10 cellular contexts compared by ENCODE assay signal in genomic region chr2:43139996-43140621, GRCh38.
DNase-seq lines count a peak whose midpoint lies in the region; ATAC-seq and TF ChIP-seq lines count a peak whose summit lies in the region.
"Had no signal": no experiment of that assay in that cellular context is flagged by ENCODE, and none has a peak within 500 bp of the region (broad histone marks: within the 10 kb centered on the region; RNA-seq: fewer than 3 reads in every experiment).

No MANE protein-coding gene starts in this region.

- H3K27ac ChIP-seq in right cardiac atrium (ENCODE audit: low read length), result peak overlapping the region; percentile 47
- no peak overlapping the region for H3K27ac ChIP-seq in PC-9
- H3K27ac ChIP-seq: RWPE1 had no signal

- POLR2A ChIA-PET in PC-9 (lab: Charles Lee; ENCODE audit: unreplicated experiment), result no interaction called here

- H3K27me3 ChIP-seq in right cardiac atrium (ENCODE audit: control insufficient read depth, insufficient read depth) (no peaks in the 10 kb centered on the region), PC-9 (ENCODE audit: insufficient read depth, low read depth) (no peaks in the 10 kb centered on the region)

- peak; percentile 76 to 83 for ATAC-seq in right cardiac atrium
- peak; percentile 52 to 56 for ATAC-seq in stimulated activated naive B cell treated with anti-CD40 and anti-IgM and Interleukin-4, amounts not matched to agents 10 μg/mL and 1 μg/mL and 100 μg/mL, for 72 hours (replicated peaks)

- no peaks in the 10 kb centered on the region for H3K79me2 ChIP-seq in PC-9 (ENCODE audit: low read depth)

- H4K20me1 ChIP-seq in PC-9 (ENCODE audit: insufficient read depth), result no peaks in the 10 kb centered on the region

- no peaks in the 10 kb centered on the region for H3K9me2 ChIP-seq in PC-9 (ENCODE audit: insufficient read depth)

- WGBS in right cardiac atrium, result 42% methylated on average over 11 of the region's 11 CpGs

- H3K4me1 ChIP-seq in right cardiac atrium (ENCODE audit: control insufficient read depth, insufficient read depth, low read length), result peaks cover 2% of the 10 kb centered on the region
- peaks cover 30% of the 10 kb centered on the region for H3K4me1 ChIP-seq in PC-9 (replicated peaks; ENCODE audit: insufficient read depth)

- no peaks in the 10 kb centered on the region for H3K9me3 Mint-ChIP-seq in IgD-negative memory B cell
- H3K9me3 Mint-ChIP-seq in activated naive CD8-positive, alpha-beta T cell (ENCODE audit: low read depth), result no peaks in the 10 kb centered on the region
- H3K9me3 Mint-ChIP-seq in stimulated activated naive B cell treated with anti-CD40 and anti-IgM and Interleukin-4, amounts not matched to agents 10 μg/mL and 1 μg/mL and 100 μg/mL, for 72 hours, result peaks cover 0 to 2% of the 10 kb centered on the region in 2 donors

- H3K36me3 ChIP-seq in PC-9 (ENCODE audit: low read depth), result no peaks in the 10 kb centered on the region

- H2AFZ ChIP-seq in PC-9, result no peak overlapping the region

- BruUV-seq in PC-9 (replicated peaks; lab: Mats Ljungman, UMichigan), result no TSS peak

- H3K36me3 Mint-ChIP-seq in IgD-negative memory B cell, result no peaks in the 10 kb centered on the region
- no peaks in the 10 kb centered on the region for H3K36me3 Mint-ChIP-seq in activated naive CD8-positive, alpha-beta T cell
- H3K36me3 Mint-ChIP-seq in stimulated activated naive B cell treated with anti-CD40 and anti-IgM and Interleukin-4, amounts not matched to agents 10 μg/mL and 1 μg/mL and 100 μg/mL, for 72 hours, result no peaks in the 10 kb centered on the region

- no peak overlapping the region for H3K4me3 ChIP-seq in right cardiac atrium (ENCODE audit: low read length)
- H3K4me3 ChIP-seq in PC-9, result no peak overlapping the region

- H3K9me3 ChIP-seq in right cardiac atrium (ENCODE audit: control insufficient read depth, low read length) (no peaks in the 10 kb centered on the region), PC-9 (ENCODE audit: insufficient read depth, low read depth) (no peaks in the 10 kb centered on the region)

- no peaks in the 10 kb centered on the region for H3K27me3 Mint-ChIP-seq in IgD-negative memory B cell
- H3K27me3 Mint-ChIP-seq in activated naive CD8-positive, alpha-beta T cell, result no peaks in the 10 kb centered on the region
- H3K27me3 Mint-ChIP-seq in stimulated activated naive B cell treated with anti-CD40 and anti-IgM and Interleukin-4, amounts not matched to agents 10 μg/mL and 1 μg/mL and 100 μg/mL, for 72 hours, result no peaks in the 10 kb centered on the region

- H3K4me3 Mint-ChIP-seq in IgD-negative memory B cell, result peak overlapping the region in 2 of 4 donors; percentile 45 to 74
- H3K4me3 Mint-ChIP-seq in activated naive CD8-positive, alpha-beta T cell, result peak overlapping the region; percentile 69
- no peak overlapping the region for H3K4me3 Mint-ChIP-seq in stimulated activated naive B cell treated with anti-CD40 and anti-IgM and Interleukin-4, amounts not matched to agents 10 μg/mL and 1 μg/mL and 100 μg/mL, for 72 hours

- H3K4me2 ChIP-seq in PC-9, result no peak overlapping the region

- peaks cover 27 to 40% (median 37%) of the 10 kb centered on the region in 3 donors for H3K4me1 Mint-ChIP-seq in IgD-negative memory B cell
- peaks cover 83% of the 10 kb centered on the region for H3K4me1 Mint-ChIP-seq in activated naive CD8-positive, alpha-beta T cell (ENCODE audit: low read depth)
- peaks cover 41 to 55% of the 10 kb centered on the region in 2 donors for H3K4me1 Mint-ChIP-seq in stimulated activated naive B cell treated with anti-CD40 and anti-IgM and Interleukin-4, amounts not matched to agents 10 μg/mL and 1 μg/mL and 100 μg/mL, for 72 hours

- intact Hi-C loops in right cardiac atrium (cut with DNase I) (loop anchor here in 1 of 4 donors (10.0 kb wide), 1 partner anchor 345 kb away; no protein-coding TSS in a partner anchor), PC-9 (cut with micrococcal nuclease; ENCODE audit: unreplicated experiment) (loop anchor here (10.0 kb wide), 1 partner anchor 405 kb away; no protein-coding TSS in a partner anchor)

- H3F3A ChIP-seq in PC-9 (ENCODE audit: insufficient read depth, low read depth), result peaks cover 15% of the 10 kb centered on the region; the same call in 1 of the 2 replicates

- peak overlapping the region; percentile 52 to 76 (median 76) for H3K27ac Mint-ChIP-seq in IgD-negative memory B cell
- H3K27ac Mint-ChIP-seq in activated naive CD8-positive, alpha-beta T cell, result peak overlapping the region; percentile 88
- no peak overlapping the region for H3K27ac Mint-ChIP-seq in stimulated activated naive B cell treated with anti-CD40 and anti-IgM and Interleukin-4, amounts not matched to agents 10 μg/mL and 1 μg/mL and 100 μg/mL, for 72 hours

- no peak for TF ChIP-seq CTCF in PC-9 (conservative IDR thresholded peaks at IDR 0.05)

- peak; percentile 56 to 85 (median 83) for DNase-seq in right cardiac atrium
- no peak for DNase-seq in stimulated activated naive B cell treated with anti-CD40 and anti-IgM and Interleukin-4, amounts not matched to agents 10 μg/mL and 1 μg/mL and 100 μg/mL, for 72 hours
- no peak for DNase-seq in NCI-H1930 (lab: John Stamatoyannopoulos, UW)
- DNase-seq in amygdala (lab: John Stamatoyannopoulos, UW), result no peak
- no peak for DNase-seq in activated CD8-positive, alpha-beta memory T cell treated with anti-CD3 and anti-CD28 coated beads, Interleukin-2, amount 50 U/mL, for 4 hours
- DNase-seq in PC-9, result no peak
- DNase-seq: anterior cingulate cortex had no signal

- CTCF ChIA-PET in PC-9 (lab: Charles Lee), result interaction anchor here (0.5 to 1.6 kb wide), 2 partner anchors 11 to 89 kb away, joined by 7 to 11 read pairs; no protein-coding TSS in a partner anchor

Comparison
In these comparisons a context has a peak if more than half of its experiments do, and no peak if none do; other contexts are left out.
1. DNase-seq: peak in right cardiac atrium (3 of 3); none in stimulated activated naive B cell treated with anti-CD40 and anti-IgM and Interleukin-4, amounts not matched to agents 10 μg/mL and 1 μg/mL and 100 μg/mL, for 72 hours (single experiment), NCI-H1930 (0 of 2), amygdala (0 of 56), activated CD8-positive, alpha-beta memory T cell treated with anti-CD3 and anti-CD28 coated beads, Interleukin-2, amount 50 U/mL, for 4 hours (single experiment) and PC-9 (0 of 2).